Comparison of ENCODE assay signal across 12 cellular contexts in genomic region chr10:69338547-69339450, GRCh38.
DNase-seq lines count a peak whose midpoint lies in the region; ATAC-seq and TF ChIP-seq lines count a peak whose summit lies in the region.
"Had no signal": no experiment of that assay in that cellular context is flagged by ENCODE, and none has a peak within 500 bp of the region (broad histone marks: within the 10 kb centered on the region; RNA-seq: fewer than 3 reads in every experiment).

No MANE protein-coding gene starts in this region.

- H3K27me3 Mint-ChIP-seq in activated naive CD4-positive, alpha-beta T cell treated with anti-CD3 and anti-CD28 coated beads, Interleukin-2, amount 50 U/mL, for 24 hours, result no peaks in the 10 kb centered on the region
- H3K27me3 Mint-ChIP-seq in brain, result peaks cover 5% of the 10 kb centered on the region
- H3K27me3 Mint-ChIP-seq: central memory CD8-positive, alpha-beta T cell had no signal

- H3K9me3 ChIP-seq in lung (ENCODE audit: control insufficient read depth in 2 of 2, insufficient read depth in 1 of 2, low read length in 1 of 2) (no peaks in the 10 kb centered on the region), transverse colon (no peaks in the 10 kb centered on the region)

- H3K4me3 ChIP-seq in lung, result no peak overlapping the region
- no peak overlapping the region for H3K4me3 ChIP-seq in transverse colon

- H3K4me3 Mint-ChIP-seq in activated naive CD4-positive, alpha-beta T cell treated with anti-CD3 and anti-CD28 coated beads, Interleukin-2, amount 50 U/mL, for 24 hours, result no peak overlapping the region
- peak overlapping the region in 3 of 5 experiments; percentile 0 to 7 (median 1) for H3K4me3 Mint-ChIP-seq in brain
- H3K4me3 Mint-ChIP-seq: central memory CD8-positive, alpha-beta T cell had no signal

- H3K4me1 ChIP-seq in lung (ENCODE audit: control insufficient read depth in 2 of 2, insufficient read depth in 2 of 2, low read length in 2 of 2) (peaks cover 35 to 51% of the 10 kb centered on the region in 2 donors), transverse colon (peaks cover 24 to 55% (median 32%) of the 10 kb centered on the region in 4 donors)

- no peaks in the 10 kb centered on the region for H3K9me3 Mint-ChIP-seq in activated naive CD4-positive, alpha-beta T cell treated with anti-CD3 and anti-CD28 coated beads, Interleukin-2, amount 50 U/mL, for 24 hours
- no peaks in the 10 kb centered on the region for H3K9me3 Mint-ChIP-seq in brain
- H3K9me3 Mint-ChIP-seq: central memory CD8-positive, alpha-beta T cell had no signal

- peak overlapping the region; percentile 37 to 69 for H3K27ac ChIP-seq in lung (ENCODE audit: low read depth in 1 of 2, low read length in 1 of 2)
- peak overlapping the region; percentile 5 to 53 (median 39) for H3K27ac ChIP-seq in transverse colon

- TF ChIP-seq CTCF in brain (conservative IDR thresholded peaks at IDR 0.05) (no peak), lung (IDR thresholded peaks at IDR 0.05; ENCODE audit: control extremely low read depth, extremely low read depth) (no peak), transverse colon (IDR thresholded peaks at IDR 0.05) (no peak)

- no peak for TF ChIP-seq POLR2A in transverse colon (IDR thresholded peaks at IDR 0.05)

- intact Hi-C loops in transverse colon (cut with DNase I; ENCODE audit: low total_unique reads), result no loop called here

- peaks cover 3% of the 10 kb centered on the region for H3K36me3 Mint-ChIP-seq in activated naive CD4-positive, alpha-beta T cell treated with anti-CD3 and anti-CD28 coated beads, Interleukin-2, amount 50 U/mL, for 24 hours
- peaks cover 48% of the 10 kb centered on the region for H3K36me3 Mint-ChIP-seq in brain

- DNase-seq in activated naive CD4-positive, alpha-beta T cell treated with anti-CD3 and anti-CD28 coated beads, Interleukin-2, amount 50 U/mL, for 16 hours, result no peak
- no peak for DNase-seq in lung (ENCODE audit: low spot score)
- DNase-seq in transverse colon, result no peak
- DNase-seq: Calu3; stimulated activated CD4-positive, alpha-beta T cell treated with anti-CD3 and anti-CD28 coated beads, Interleukin-4, amount 100 ng/mL, for 1 hour; T-helper 9 cell had no signal

- no peaks in the 10 kb centered on the region for H3K27me3 ChIP-seq in lung (ENCODE audit: control insufficient read depth, insufficient read depth)
- H3K27me3 ChIP-seq in transverse colon, result no peaks in the 10 kb centered on the region

- ATAC-seq in lung (ENCODE audit: insufficient read depth, low FRiP score) (no peak), GM21423 (IDR thresholded peaks at IDR 0.05; ENCODE audit: unreplicated experiment) (no peak), GM21381 (IDR thresholded peaks at IDR 0.05; ENCODE audit: unreplicated experiment) (no peak), GM19397 (IDR thresholded peaks at IDR 0.05; ENCODE audit: unreplicated experiment) (no peak)

- in situ Hi-C loops in transverse colon (cut with MboI; ENCODE audit: low pct_ligation_motif_present in 1 of 4, low pct_unique_long_range_greater_than_20kb in 1 of 4, low sequenced_read_pairs in 3 of 4), result no loop called here

- peak overlapping the region; percentile 80 for H3K27ac Mint-ChIP-seq in activated naive CD4-positive, alpha-beta T cell treated with anti-CD3 and anti-CD28 coated beads, Interleukin-2, amount 50 U/mL, for 24 hours
- peak overlapping the region; percentile 52 to 90 (median 74) for H3K27ac Mint-ChIP-seq in brain

- H3K4me1 Mint-ChIP-seq in activated naive CD4-positive, alpha-beta T cell treated with anti-CD3 and anti-CD28 coated beads, Interleukin-2, amount 50 U/mL, for 24 hours, result peaks cover 77% of the 10 kb centered on the region
- H3K4me1 Mint-ChIP-seq in brain, result peaks cover 54% of the 10 kb centered on the region

- H3K36me3 ChIP-seq in lung (ENCODE audit: control insufficient read depth in 2 of 2, insufficient read depth in 2 of 2, low read length in 2 of 2), result peaks cover 0 to under 1% of the 10 kb centered on the region in 2 donors
- no peaks in the 10 kb centered on the region for H3K36me3 ChIP-seq in transverse colon

- no peak for TF ChIP-seq EP300 in transverse colon (IDR thresholded peaks at IDR 0.05; ENCODE audit: low read depth)

- 68 to 79% methylated on average over 9 of the region's 9 CpGs for WGBS in lung, 2 donors
- WGBS in transverse colon (ENCODE audit: low coverage in 1 of 2), 2 donors, result 65 to 100% methylated on average over 2 to 9 of the region's 9 CpGs
